In genomic region chrX:15930585-15930984, GRCh38 we compare ENCODE assay signal across 9 cellular contexts.
DNase-seq lines count a peak whose midpoint lies in the region; ATAC-seq and TF ChIP-seq lines count a peak whose summit lies in the region.
"Had no signal": no experiment of that assay in that cellular context is flagged by ENCODE, and none has a peak within 500 bp of the region (broad histone marks: within the 10 kb centered on the region; RNA-seq: fewer than 3 reads in every experiment).

No MANE protein-coding gene starts in this region.

- no peak overlapping the region for H3K4me3 ChIP-seq in breast epithelium

- POLR2A ChIA-PET in MCF 10A (lab: Yijun Ruan, JAX): no interaction called here

- H3K27ac Mint-ChIP-seq in MCF 10A (ENCODE audit: low read depth, unreplicated experiment): no peak overlapping the region
- H3K27ac Mint-ChIP-seq in chondrocyte (ENCODE audit: unreplicated experiment): no peak overlapping the region
- H3K27ac Mint-ChIP-seq in type B pancreatic cell: no peak overlapping the region

- intact Hi-C loops in MCF 10A (cut with micrococcal nuclease) (loop anchor here (1.0 to 10.0 kb wide), 6 partner anchors 43 to 765 kb away; partner anchors contain the start of gene GRPR), breast epithelium (cut with DNase I; ENCODE audit: low total_unique reads) (no loop called here)

- ATAC-seq in HG03378 (IDR thresholded peaks at IDR 0.05; ENCODE audit: unreplicated experiment) (no peak), HG03442 (IDR thresholded peaks at IDR 0.05; ENCODE audit: unreplicated experiment) (no peak)

- H3K9me3 ChIP-seq in breast epithelium: no peaks in the 10 kb centered on the region

- no peak overlapping the region for H3K27ac ChIP-seq in breast epithelium
- H3K27ac ChIP-seq in substantia nigra (ENCODE audit: low read depth, low read length, poor library complexity, severe bottlenecking): no peak overlapping the region

- TF ChIP-seq CTCF in MCF 10A (IDR thresholded peaks at IDR 0.05; ENCODE audit: unreplicated experiment): peak; percentile 41
- no peak for TF ChIP-seq CTCF in breast epithelium (IDR thresholded peaks at IDR 0.05)
- peak; percentile 81 for TF ChIP-seq CTCF in chondrocyte (IDR thresholded peaks at IDR 0.05)
- TF ChIP-seq CTCF in type B pancreatic cell (conservative IDR thresholded peaks at IDR 0.05): peak; percentile 61

- H3K36me3 ChIP-seq in breast epithelium: no peaks in the 10 kb centered on the region

- TF ChIP-seq POLR2A in breast epithelium (IDR thresholded peaks at IDR 0.05): no peak

- H3K36me3 Mint-ChIP-seq in MCF 10A (ENCODE audit: insufficient read depth, unreplicated experiment) (no peaks in the 10 kb centered on the region), chondrocyte (ENCODE audit: low read depth) (peaks cover 2% of the 10 kb centered on the region), type B pancreatic cell (no peaks in the 10 kb centered on the region)

- H3K4me1 ChIP-seq in breast epithelium: no peaks in the 10 kb centered on the region

- peaks cover 81% of the 10 kb centered on the region for H3K27me3 Mint-ChIP-seq in MCF 10A (ENCODE audit: insufficient read depth, unreplicated experiment)
- peaks cover 4% of the 10 kb centered on the region for H3K27me3 Mint-ChIP-seq in chondrocyte (ENCODE audit: low read depth)
- peaks cover 3% of the 10 kb centered on the region for H3K27me3 Mint-ChIP-seq in type B pancreatic cell

- H3K9me3 Mint-ChIP-seq in MCF 10A (ENCODE audit: unreplicated experiment) (no peaks in the 10 kb centered on the region), chondrocyte (ENCODE audit: low read depth) (no peaks in the 10 kb centered on the region), type B pancreatic cell (no peaks in the 10 kb centered on the region)

- peaks cover 0 to 74% of the 10 kb centered on the region in 2 donors for H3K27me3 ChIP-seq in breast epithelium

- DNase-seq in MCF 10A (ENCODE audit: unreplicated experiment) (peak; percentile 54), breast epithelium (ENCODE audit: low spot score in 2 of 2) (no peak), NCI-H2227 (lab: John Stamatoyannopoulos, UW; ENCODE audit: unreplicated experiment) (peak; percentile 45), chondrocyte (ENCODE audit: low spot score) (no peak), type B pancreatic cell (ENCODE audit: extremely low spot score, unreplicated experiment) (no peak), substantia nigra (lab: John Stamatoyannopoulos, UW) (no peak)
- DNase-seq: T-helper 9 cell had no signal

- CTCF ChIA-PET in MCF 10A (lab: Yijun Ruan, JAX): interaction anchor here (0.6 to 2.6 kb wide), 15 partner anchors 11 to 765 kb away, joined by 3 to 15 read pairs (median 4); partner anchors contain the start of gene GRPR

- BruUV-seq in MCF 10A (replicated peaks; lab: Mats Ljungman, UMichigan): no TSS peak

- H3K4me1 Mint-ChIP-seq in MCF 10A (ENCODE audit: insufficient read depth, unreplicated experiment): no peaks in the 10 kb centered on the region
- peaks cover 9% of the 10 kb centered on the region for H3K4me1 Mint-ChIP-seq in chondrocyte (ENCODE audit: low read depth)
- no peaks in the 10 kb centered on the region for H3K4me1 Mint-ChIP-seq in type B pancreatic cell (ENCODE audit: unreplicated experiment)

- no peak overlapping the region for H3K4me3 Mint-ChIP-seq in MCF 10A (ENCODE audit: unreplicated experiment)
- H3K4me3 Mint-ChIP-seq in chondrocyte (ENCODE audit: unreplicated experiment): no peak overlapping the region
- H3K4me3 Mint-ChIP-seq in type B pancreatic cell: no peak overlapping the region

Comparison
In these comparisons a context has a peak if more than half of its experiments do, and no peak if none do; other contexts are left out.
1. DNase-seq: peak in MCF 10A (single experiment) and NCI-H2227 (single experiment); none in breast epithelium (0 of 2), chondrocyte (single experiment), type B pancreatic cell (single experiment) and substantia nigra (0 of 49).
2. CTCF ChIP-seq: peak in MCF 10A (single experiment), chondrocyte (single experiment) and type B pancreatic cell (single experiment); none in breast epithelium (0 of 3).